Comparison of ENCODE assay signal across 1 cellular context in the genomic region with DNA sequence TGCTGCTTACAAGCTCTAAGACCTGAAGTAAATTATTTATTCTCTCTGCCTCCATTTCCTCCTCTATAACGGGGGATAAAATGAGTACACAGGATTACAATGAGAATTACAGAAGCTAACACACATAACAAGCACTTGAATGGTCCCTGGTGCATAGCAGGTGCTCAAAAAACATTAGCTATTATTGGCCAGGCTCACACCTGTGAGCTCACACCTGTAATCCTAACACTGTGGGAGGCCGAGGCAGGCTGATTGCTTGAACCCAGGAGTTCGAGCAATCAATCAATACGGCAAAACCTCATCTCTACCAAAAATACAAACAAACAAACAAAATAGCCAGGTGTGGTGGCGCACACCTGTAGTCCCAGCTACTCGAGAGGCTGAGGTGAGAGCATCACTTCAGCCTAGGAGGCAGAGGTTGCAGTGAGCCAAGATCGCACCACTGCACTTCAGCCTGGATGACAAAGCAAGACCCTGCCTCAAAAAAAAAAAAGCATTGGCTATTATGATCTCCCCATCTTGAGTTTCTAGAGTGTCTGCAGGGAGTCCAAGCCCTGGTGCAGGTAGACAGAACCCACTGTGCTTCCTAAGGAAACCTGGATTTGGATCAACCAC.
TF ChIP-seq lines count a peak whose summit lies in the region.

No MANE protein-coding gene starts in this region.

TF ChIP-seq in liver, 16 proteins besides CTCF, POLR2A, EP300 and RAD21 (continued from another document):
- TF ChIP-seq, protein P1, sequence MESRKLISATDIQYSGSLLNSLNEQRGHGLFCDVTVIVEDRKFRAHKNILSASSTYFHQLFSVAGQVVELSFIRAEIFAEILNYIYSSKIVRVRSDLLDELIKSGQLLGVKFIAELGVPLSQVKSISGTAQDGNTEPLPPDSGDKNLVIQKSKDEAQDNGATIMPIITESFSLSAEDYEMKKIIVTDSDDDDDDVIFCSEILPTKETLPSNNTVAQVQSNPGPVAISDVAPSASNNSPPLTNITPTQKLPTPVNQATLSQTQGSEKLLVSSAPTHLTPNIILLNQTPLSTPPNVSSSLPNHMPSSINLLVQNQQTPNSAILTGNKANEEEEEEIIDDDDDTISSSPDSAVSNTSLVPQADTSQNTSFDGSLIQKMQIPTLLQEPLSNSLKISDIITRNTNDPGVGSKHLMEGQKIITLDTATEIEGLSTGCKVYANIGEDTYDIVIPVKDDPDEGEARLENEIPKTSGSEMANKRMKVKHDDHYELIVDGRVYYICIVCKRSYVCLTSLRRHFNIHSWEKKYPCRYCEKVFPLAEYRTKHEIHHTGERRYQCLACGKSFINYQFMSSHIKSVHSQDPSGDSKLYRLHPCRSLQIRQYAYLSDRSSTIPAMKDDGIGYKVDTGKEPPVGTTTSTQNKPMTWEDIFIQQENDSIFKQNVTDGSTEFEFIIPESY (IDR thresholded peaks at IDR 0.05) = no peak
- TF ChIP-seq HNF4A (conservative IDR thresholded peaks at IDR 0.05) (no peak), FOXA1 (IDR thresholded peaks at IDR 0.05) (no peak)
